Comparison of ENCODE assay signal across 11 cellular contexts in genomic region chr15:31342381-31342780, GRCh38. TPM values are rescaled to one million over a fixed set of nuclear protein-coding genes. Genes with fewer than 3 reads are reported as not detected.
DNase-seq lines count a peak whose midpoint lies in the region; ATAC-seq and TF ChIP-seq lines count a peak whose summit lies in the region.
"Had no signal": no experiment of that assay in that cellular context is flagged by ENCODE, and none has a peak within 500 bp of the region (broad histone marks: within the 10 kb centered on the region; RNA-seq: fewer than 3 reads in every experiment).

No MANE protein-coding gene starts in this region.

- H2AFZ ChIP-seq in SK-N-SH (ENCODE audit: low read depth) = no peak overlapping the region

- no peak for TF ChIP-seq CTCF in SK-N-SH (IDR thresholded peaks at IDR 0.05)

- H3K9me3 ChIP-seq in thymus (ENCODE audit: control insufficient read depth) (no peaks in the 10 kb centered on the region), SK-N-SH (no peaks in the 10 kb centered on the region)

- H3K27me3 ChIP-seq in thymus (ENCODE audit: control insufficient read depth, insufficient read depth) (no peaks in the 10 kb centered on the region), SK-N-SH (ENCODE audit: insufficient read depth) (no peaks in the 10 kb centered on the region)

- H3K4me3 ChIP-seq in thymus (ENCODE audit: low read length) = no peak overlapping the region
- no peak overlapping the region for H3K4me3 ChIP-seq in SK-N-SH (ENCODE audit: low read depth in 2 of 2, low read length in 1 of 2)

- H3K36me3 ChIP-seq in thymus (ENCODE audit: control insufficient read depth, insufficient read depth) (peaks cover 52% of the 10 kb centered on the region), SK-N-SH (replicated peaks in 1 of 2; ENCODE audit: control insufficient read depth in 1 of 2, insufficient read depth in 2 of 2, low read length in 1 of 2) (no peaks in the 10 kb centered on the region)

- DNase-seq in activated T-cell treated with anti-CD3 and anti-CD28 coated beads, Interleukin-2, amount 50 U/mL, for 4 hours = no peak
- DNase-seq in activated T-cell treated with anti-CD3 and anti-CD28 coated beads, Interleukin-2, amount 50 U/mL, for 1 hour = no peak
- no peak for DNase-seq in activated T-helper 2 cell treated with anti-CD3 and anti-CD28 coated beads, Interferon-gamma antibody, Interleukin-2, Interleukin-4, amounts not matched to agents 10 μg/mL and 5 μg/mL and 100 μg/mL, durations not matched to agents 14 hours and 24 hours and 36 hours (ENCODE audit: low spot score)
- no peak for DNase-seq in memory B cell (ENCODE audit: low spot score in 2 of 2)
- DNase-seq in central memory CD4-positive, alpha-beta T cell = no peak
- no peak for DNase-seq in SK-N-SH
- no peak for DNase-seq in mesenteric fat pad (ENCODE audit: low spot score)
- DNase-seq: NCI-H524 treated with DMSO at 0.1 percent for 48 hours had no signal

- ATAC-seq in activated T-cell treated with anti-CD3 and anti-CD28 coated beads, Interleukin-2, amount 50 U/mL, for 4 hours = no peak
- ATAC-seq in memory B cell (ENCODE audit: low read depth) = no peak
- ATAC-seq: esophagus mucosa had no signal

- H3K4me1 ChIP-seq in thymus (ENCODE audit: control insufficient read depth, insufficient read depth, low read length) = peaks cover 95% of the 10 kb centered on the region
- H3K4me1 ChIP-seq in SK-N-SH (ENCODE audit: control insufficient read depth in 1 of 2, insufficient read depth in 2 of 2, low read depth in 1 of 2, low read length in 1 of 2) = peaks cover 16 to 85% of the 10 kb centered on the region in 2 experiments; a peak in 3 of 4 replicates

- peaks cover 97% of the 10 kb centered on the region for H4K20me1 ChIP-seq in SK-N-SH (ENCODE audit: insufficient read depth)

- intact Hi-C loops in activated T-helper 2 cell treated with anti-CD3 and anti-CD28 coated beads, Interferon-gamma antibody, Interleukin-2, Interleukin-4, amounts not matched to agents 10 μg/mL and 5 μg/mL and 100 μg/mL, durations not matched to agents 14 hours and 24 hours and 36 hours (cut with micrococcal nuclease) = no loop called here

- CTCF ChIA-PET in SK-N-SH (lab: Yijun Ruan, JAX) = interaction anchor here (1.0 kb wide), 1 partner anchor 213 kb away, joined by 3 read pairs; no protein-coding TSS in a partner anchor

- H3K4me3 Mint-ChIP-seq in activated T-cell treated with anti-CD3 and anti-CD28 coated beads, Interleukin-2, amount 50 U/mL, for 4 hours = peak overlapping the region; percentile 62
- H3K4me3 Mint-ChIP-seq in activated T-helper 2 cell treated with anti-CD3 and anti-CD28 coated beads, Interferon-gamma antibody, Interleukin-2, Interleukin-4, amounts not matched to agents 10 μg/mL and 5 μg/mL and 100 μg/mL, durations not matched to agents 14 hours and 24 hours and 36 hours (ENCODE audit: low read depth) = peak overlapping the region; percentile 74
- peak overlapping the region; percentile 57 for H3K4me3 Mint-ChIP-seq in memory B cell
- H3K4me3 Mint-ChIP-seq: neural crest cell had no signal

- H3F3A ChIP-seq in SK-N-SH (replicated peaks; ENCODE audit: insufficient read depth) = peaks cover 6% of the 10 kb centered on the region

- no peaks in the 10 kb centered on the region for H3K9me2 ChIP-seq in SK-N-SH

- H3K9me3 Mint-ChIP-seq in activated T-cell treated with anti-CD3 and anti-CD28 coated beads, Interleukin-2, amount 50 U/mL, for 4 hours = no peaks in the 10 kb centered on the region
- no peaks in the 10 kb centered on the region for H3K9me3 Mint-ChIP-seq in activated T-helper 2 cell treated with anti-CD3 and anti-CD28 coated beads, Interferon-gamma antibody, Interleukin-2, Interleukin-4, amounts not matched to agents 10 μg/mL and 5 μg/mL and 100 μg/mL, durations not matched to agents 14 hours and 24 hours and 36 hours
- H3K9me3 Mint-ChIP-seq in memory B cell = no peaks in the 10 kb centered on the region
- H3K9me3 Mint-ChIP-seq: neural crest cell had no signal

- H3K9ac ChIP-seq in SK-N-SH = no peak overlapping the region

- H3K27ac ChIP-seq in thymus (ENCODE audit: low read depth) = peak overlapping the region; percentile 33
- no peak overlapping the region for H3K27ac ChIP-seq in SK-N-SH (ENCODE audit: low read depth in 2 of 2, low read length in 1 of 2)

- no peaks in the 10 kb centered on the region for H3K27me3 Mint-ChIP-seq in activated T-cell treated with anti-CD3 and anti-CD28 coated beads, Interleukin-2, amount 50 U/mL, for 4 hours (ENCODE audit: low read depth)
- H3K27me3 Mint-ChIP-seq in activated T-helper 2 cell treated with anti-CD3 and anti-CD28 coated beads, Interferon-gamma antibody, Interleukin-2, Interleukin-4, amounts not matched to agents 10 μg/mL and 5 μg/mL and 100 μg/mL, durations not matched to agents 14 hours and 24 hours and 36 hours (ENCODE audit: low read depth) = no peaks in the 10 kb centered on the region
- no peaks in the 10 kb centered on the region for H3K27me3 Mint-ChIP-seq in memory B cell

- H3K36me3 Mint-ChIP-seq in activated T-cell treated with anti-CD3 and anti-CD28 coated beads, Interleukin-2, amount 50 U/mL, for 4 hours (ENCODE audit: insufficient read depth) = peaks cover 1% of the 10 kb centered on the region
- peaks cover 44% of the 10 kb centered on the region for H3K36me3 Mint-ChIP-seq in activated T-helper 2 cell treated with anti-CD3 and anti-CD28 coated beads, Interferon-gamma antibody, Interleukin-2, Interleukin-4, amounts not matched to agents 10 μg/mL and 5 μg/mL and 100 μg/mL, durations not matched to agents 14 hours and 24 hours and 36 hours (ENCODE audit: low read depth)
- H3K36me3 Mint-ChIP-seq in memory B cell = peaks cover under 1% of the 10 kb centered on the region

- no peak for TF ChIP-seq EP300 in SK-N-SH (IDR thresholded peaks at IDR 0.05; ENCODE audit: borderline replicate concordance in 1 of 2, low read depth in 1 of 2, low read length in 1 of 2)

- H3K4me1 Mint-ChIP-seq in activated T-cell treated with anti-CD3 and anti-CD28 coated beads, Interleukin-2, amount 50 U/mL, for 4 hours (ENCODE audit: low read depth) = peaks cover 100% of the 10 kb centered on the region
- peaks cover 92% of the 10 kb centered on the region for H3K4me1 Mint-ChIP-seq in activated T-helper 2 cell treated with anti-CD3 and anti-CD28 coated beads, Interferon-gamma antibody, Interleukin-2, Interleukin-4, amounts not matched to agents 10 μg/mL and 5 μg/mL and 100 μg/mL, durations not matched to agents 14 hours and 24 hours and 36 hours (ENCODE audit: low read depth)
- peaks cover 76% of the 10 kb centered on the region for H3K4me1 Mint-ChIP-seq in memory B cell

- 94% methylated on average over 11 of the region's 11 CpGs for WGBS in thymus
- WGBS in SK-N-SH (ENCODE audit: low lambda C conversion rate) = 97% methylated on average over 10 of the region's 11 CpGs

- POLR2A ChIA-PET in SK-N-SH (lab: Yijun Ruan, JAX) = no interaction called here

- no peak overlapping the region for H3K4me2 ChIP-seq in SK-N-SH

- H3K27ac Mint-ChIP-seq in activated T-helper 2 cell treated with anti-CD3 and anti-CD28 coated beads, Interferon-gamma antibody, Interleukin-2, Interleukin-4, amounts not matched to agents 10 μg/mL and 5 μg/mL and 100 μg/mL, durations not matched to agents 14 hours and 24 hours and 36 hours = peak overlapping the region; percentile 88
- H3K27ac Mint-ChIP-seq in memory B cell = peak overlapping the region; percentile 40

- TF ChIP-seq RAD21 in SK-N-SH (IDR thresholded peaks at IDR 0.05; ENCODE audit: low read length) = no peak

- H3K79me2 ChIP-seq in SK-N-SH (ENCODE audit: insufficient read depth) = peaks cover 60% of the 10 kb centered on the region

TF ChIP-seq in SK-N-SH, 30 proteins besides CTCF, POLR2A, EP300 and RAD21:
- TF ChIP-seq JUND (IDR thresholded peaks at IDR 0.05) (no peak), PBX3 (IDR thresholded peaks at IDR 0.05) (no peak), MEF2A (IDR thresholded peaks at IDR 0.05; ENCODE audit: borderline replicate concordance, low read depth) (no peak), NFIC (IDR thresholded peaks at IDR 0.05; ENCODE audit: borderline replicate concordance) (no peak), TEAD4 (IDR thresholded peaks at IDR 0.05; ENCODE audit: borderline replicate concordance, insufficient read depth) (no peak), EZH2phosphoT487 (IDR thresholded peaks at IDR 0.05; ENCODE audit: borderline replicate concordance, low read depth) (no peak), TCF12 (IDR thresholded peaks at IDR 0.05) (no peak), FOXJ3 (CRISPR knock-in tag; IDR thresholded peaks at IDR 0.05) (no peak)
TF ChIP-seq in SK-N-SH: peak in this region for 0.

RNA-seq across cellular contexts. Expression of gene KLF13, which starts 15.7 kb away (rescaled TPM):
- 10 to 100 TPM; 75.0 to 82.8 (median 81.8) TPM for total RNA-seq in activated T-cell treated with anti-CD3 and anti-CD28 coated beads, Interleukin-2, amount 50 U/mL, for 4 hours
- total RNA-seq in activated T-helper 2 cell treated with anti-CD3 and anti-CD28 coated beads, Interferon-gamma antibody, Interleukin-2, Interleukin-4, amounts not matched to agents 10 μg/mL and 5 μg/mL and 100 μg/mL, durations not matched to agents 14 hours and 24 hours and 36 hours = 127 and 132 TPM in 2 replicates
- polyA plus RNA-seq in thymus = 107 TPM
- polyA plus RNA-seq in SK-N-SH (2012; rRNA removed) = 7.1 and 8.6 TPM in 2 replicates
- 9.4 and 11.1 TPM in 2 replicates for polyA plus RNA-seq in SK-N-SH (2012; cell fraction: cytosol; rRNA removed)
- 7.4 and 9.3 TPM in 2 replicates for polyA plus RNA-seq in SK-N-SH (2012; cell fraction: nucleus; rRNA removed)
- 41.8 TPM for total RNA-seq in mesenteric fat pad
